Comparison of ENCODE assay signal across 8 cellular contexts in the genomic region with DNA sequence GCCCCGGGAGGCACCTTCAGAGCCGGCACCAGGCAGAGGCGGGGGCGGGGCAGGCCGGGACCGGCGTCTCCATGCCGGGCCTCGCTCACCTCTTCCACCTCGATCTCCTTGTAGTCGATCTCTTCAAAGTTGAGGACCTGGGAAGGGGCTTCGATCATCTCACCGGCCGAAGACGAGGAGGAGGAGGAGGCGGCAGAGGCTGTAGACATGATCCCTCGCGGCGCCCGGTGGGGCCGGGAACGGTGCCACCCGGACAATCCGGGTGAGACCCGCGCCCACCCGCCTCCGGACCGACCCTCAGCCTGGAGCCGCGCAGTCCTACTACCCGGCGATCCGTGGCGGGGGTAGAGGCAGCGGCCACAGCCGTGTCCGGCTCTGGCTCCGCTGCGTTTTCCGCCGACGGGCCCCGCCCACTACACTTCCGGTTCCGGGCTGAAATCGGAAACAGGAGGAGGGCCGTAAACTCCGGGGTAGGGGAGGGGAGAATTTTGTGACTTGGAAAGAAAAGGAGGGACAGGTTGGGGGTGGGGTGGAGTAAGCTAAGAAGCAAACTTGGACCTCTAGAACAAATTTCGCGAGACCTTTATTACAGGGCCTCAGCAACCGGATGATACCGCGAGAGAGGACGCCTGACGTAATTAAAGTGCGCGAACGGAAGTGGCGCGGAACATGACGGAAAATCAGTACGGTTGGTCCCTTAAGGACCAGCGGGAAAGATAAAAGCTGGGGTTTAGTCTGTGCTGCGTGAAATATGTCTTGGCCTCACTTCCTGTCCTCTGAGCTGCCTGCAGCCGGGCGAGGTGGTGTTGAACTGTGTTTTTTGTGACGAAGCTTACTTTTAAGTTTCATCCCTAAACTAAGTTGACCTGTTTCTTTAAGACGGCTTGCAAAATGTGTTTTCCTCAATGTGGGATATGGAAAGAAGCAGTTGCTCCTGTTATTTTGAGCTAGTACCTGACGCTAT. TPM values are rescaled to one million over a fixed set of nuclear protein-coding genes. Genes with fewer than 3 reads are reported as not detected.
DNase-seq lines count a peak whose midpoint lies in the region; ATAC-seq and FAIRE-seq lines count a peak whose summit lies in the region.

A gene (minus strand): TSS at position 398 of the 964 bp plus-strand sequence. CDS start 189 bp downstream, at position 209.

- H2AK5ac ChIP-seq in mesenchymal stem cell (ENCODE audit: low read length, severe bottlenecking) = no peak within 1 kb of the TSS

- H3K4me1 ChIP-seq in endocrine pancreas (ENCODE audit: control insufficient read depth, insufficient read depth, low read length) = peaks cover 30% of the 10 kb centered on the region
- peaks cover 1% of the 10 kb centered on the region for H3K4me1 ChIP-seq in mesenchymal stem cell (ENCODE audit: control insufficient read depth, insufficient read depth, low read depth, low read length)

- peak; percentile 75 for FAIRE-seq in HTR-8/SVneo (lab: Jason Lieb, UNC)

- H3K79me1 ChIP-seq in mesenchymal stem cell (replicated peaks; ENCODE audit: low read length, poor library complexity, severe bottlenecking) = peaks cover 3% of the 10 kb centered on the region

- H3K9me3 ChIP-seq in endocrine pancreas (ENCODE audit: control insufficient read depth, low read length) (no peaks in the 10 kb centered on the region), mesenchymal stem cell (ENCODE audit: control insufficient read depth, low read length) (no peaks in the 10 kb centered on the region)

- no peaks in the 10 kb centered on the region for H3K36me3 ChIP-seq in endocrine pancreas (ENCODE audit: control insufficient read depth, insufficient read depth, low read length)
- no peaks in the 10 kb centered on the region for H3K36me3 ChIP-seq in mesenchymal stem cell (ENCODE audit: control insufficient read depth in 1 of 2, insufficient read depth in 2 of 2, low read depth in 1 of 2, low read length in 2 of 2)

- DNase-seq in COLO829 (ENCODE audit: low spot score) (peak; percentile 87), HTR-8/SVneo (ENCODE audit: insufficient read length, low spot score) (peak; percentile 79), NOMO-1 treated with dmso at 0.1 percent for 144 hours (lab: John Stamatoyannopoulos, UW; ENCODE audit: unreplicated experiment) (peak; percentile 85), mesenchymal stem cell (peak; percentile 99)
- peak; percentile 86 to 96 (median 92) for DNase-seq in activated CD8-positive, alpha-beta memory T cell treated with anti-CD3 and anti-CD28 coated beads for 48 hours (ENCODE audit: low read depth in 2 of 3, low spot score in 2 of 3)
- DNase-seq in stimulated activated CD8-positive, alpha-beta memory T cell treated with anti-CD3 and anti-CD28 coated beads, Interleukin-12 subunit alpha, Interleukin-12 subunit beta, amount 100 ng/mL, for 4 hours (ENCODE audit: low read depth) = peak; percentile 87

- H4K91ac ChIP-seq in mesenchymal stem cell (ENCODE audit: low read length) = peak within 1 kb of the TSS; percentile 89

- H3K23ac ChIP-seq in mesenchymal stem cell (ENCODE audit: low read length in 2 of 2) = peak within 1 kb of the TSS in 1 of 2 experiments; percentile 67

- H3K9ac ChIP-seq in endocrine pancreas (ENCODE audit: control insufficient read depth, insufficient read depth, low read length) (peak within 1 kb of the TSS; percentile 94), mesenchymal stem cell (ENCODE audit: low read length) (peak within 1 kb of the TSS; percentile 98)

- peak within 1 kb of the TSS; percentile 67 for H2BK15ac ChIP-seq in mesenchymal stem cell (ENCODE audit: low read depth, poor library complexity, severe bottlenecking)

- peak within 1 kb of the TSS; percentile 63 to 75 for H3K4ac ChIP-seq in mesenchymal stem cell (ENCODE audit: low read depth in 1 of 2, low read length in 2 of 2)

- ATAC-seq in GM21367 (IDR thresholded peaks at IDR 0.05; ENCODE audit: unreplicated experiment) = peak; percentile 84

- H3K27ac ChIP-seq in mesenchymal stem cell (ENCODE audit: low read length, poor library complexity, severe bottlenecking) = peak within 1 kb of the TSS; percentile 97

- H3K14ac ChIP-seq in mesenchymal stem cell (ENCODE audit: low read length in 2 of 2) = no peak within 1 kb of the TSS

- peak within 1 kb of the TSS in 1 of 2 experiments; percentile 23 for H2BK12ac ChIP-seq in mesenchymal stem cell (ENCODE audit: low read length in 2 of 2)

- WGBS in mesenchymal stem cell = under 1% methylated on average over 69 of the region's 70 CpGs

- peak within 1 kb of the TSS; percentile 91 for H3K4me3 ChIP-seq in endocrine pancreas (ENCODE audit: control insufficient read depth, insufficient read depth, low read length)
- H3K4me3 ChIP-seq in mesenchymal stem cell (ENCODE audit: insufficient read depth in 1 of 2, low read depth in 1 of 2, low read length in 2 of 2) = peak within 1 kb of the TSS; percentile 90 to 99

- peak within 1 kb of the TSS; percentile 98 for H2BK5ac ChIP-seq in mesenchymal stem cell (ENCODE audit: low read depth, low read length, poor library complexity, severe bottlenecking)

- H3K18ac ChIP-seq in mesenchymal stem cell (ENCODE audit: low read depth in 1 of 2, low read length in 2 of 2) = peak within 1 kb of the TSS; percentile 92 to 94

- no peaks in the 10 kb centered on the region for H3K27me3 ChIP-seq in endocrine pancreas (ENCODE audit: control insufficient read depth, insufficient read depth, low read length)
- no peaks in the 10 kb centered on the region for H3K27me3 ChIP-seq in mesenchymal stem cell (ENCODE audit: control insufficient read depth in 1 of 2, insufficient read depth in 1 of 2, low read length in 2 of 2)

- peak within 1 kb of the TSS; percentile 89 for H3K4me2 ChIP-seq in mesenchymal stem cell (ENCODE audit: low read length, poor library complexity, severe bottlenecking)

- peak within 1 kb of the TSS; percentile 87 for H2AFZ ChIP-seq in mesenchymal stem cell (ENCODE audit: low read depth, low read length)

- H4K8ac ChIP-seq in mesenchymal stem cell (ENCODE audit: low read length) = peak within 1 kb of the TSS; percentile 80

- H2BK120ac ChIP-seq in mesenchymal stem cell (ENCODE audit: low read depth, low read length) = peak within 1 kb of the TSS; percentile 61

RNA-seq across cellular contexts. Expression of the gene that starts here (rescaled TPM):
- 24.9 TPM for polyA plus RNA-seq in mesenchymal stem cell (2013, experiment 1 of 2)
- 25.5 TPM for polyA plus RNA-seq in mesenchymal stem cell (2013, experiment 2 of 2)

Comparison
In these comparisons a context has a peak if more than half of its experiments do, and no peak if none do; other contexts are left out.
1. Peak in every context shown above with its lines: DNase-seq, ATAC-seq, H3K4me3 ChIP-seq and H3K27ac ChIP-seq.